Comparison of ENCODE assay signal across 7 cellular contexts in the genomic region with DNA sequence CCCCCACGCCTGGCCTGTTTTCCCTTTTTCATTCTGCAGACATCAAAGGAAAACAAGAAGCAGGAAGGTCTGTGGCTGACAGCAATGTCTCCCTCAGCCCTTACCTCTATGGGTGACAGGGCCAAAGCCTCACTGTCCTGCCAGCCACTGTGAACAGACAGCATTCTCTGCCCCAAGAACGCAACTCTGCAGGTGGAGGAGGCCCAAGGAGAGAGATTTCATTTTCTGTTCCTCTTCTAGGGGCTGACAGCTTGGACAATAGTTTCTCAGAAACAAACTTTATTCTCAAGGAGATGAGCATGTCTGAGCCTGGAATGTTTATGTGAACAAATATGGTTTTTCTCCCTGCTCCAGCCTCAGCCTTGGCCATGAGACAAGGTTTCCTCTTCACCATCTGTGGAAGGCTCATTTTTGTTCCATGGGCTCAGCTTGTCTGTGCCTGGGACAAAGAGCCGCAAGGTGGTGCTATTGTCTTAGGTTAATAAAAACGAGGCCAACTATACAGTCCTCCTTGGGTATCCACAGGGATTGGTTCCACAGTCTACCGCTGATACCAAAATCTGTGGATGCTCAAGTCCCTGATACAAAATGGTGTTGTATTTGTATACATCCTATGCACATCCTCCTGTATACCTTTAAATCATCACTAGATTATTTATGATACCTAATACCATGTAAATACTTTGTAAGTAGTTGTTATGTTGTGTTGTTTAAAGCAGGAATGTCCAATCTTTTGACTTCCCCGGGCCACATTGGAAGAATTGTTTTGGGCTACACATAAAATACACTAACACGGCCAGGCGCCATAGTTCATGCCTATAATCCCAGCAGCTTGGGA. TPM values are rescaled to one million over a fixed set of nuclear protein-coding genes. Genes with fewer than 3 reads are reported as not detected.
DNase-seq lines count a peak whose midpoint lies in the region; ATAC-seq and TF ChIP-seq lines count a peak whose summit lies in the region.

No MANE protein-coding gene starts in this region.

- H3K27me3 ChIP-seq in kidney epithelial cell (ENCODE audit: control insufficient read depth, insufficient read depth, low read length), result peaks cover 4% of the 10 kb centered on the region

- in situ Hi-C loops in SK-MEL-5 (cut with HindIII; ENCODE audit: low pct_unique_long_range_greater_than_20kb, low sequenced_read_pairs), result no loop called here

- DNase-seq in ELR (ENCODE audit: low read depth), result peak; percentile 71
- DNase-seq in SK-MEL-5 (ENCODE audit: low read depth, low spot score), result peak; percentile 84
- no peak for DNase-seq in kidney epithelial cell (ENCODE audit: low read depth)
- DNase-seq in stimulated activated CD4-positive, alpha-beta T cell treated with anti-CD3 and anti-CD28 coated beads, Interleukin-4, amount 100 ng/mL, for 4 hours, result peak; percentile 17 to 27

- no peaks in the 10 kb centered on the region for H3K27me3 Mint-ChIP-seq in brain

- ATAC-seq in HG02759 (IDR thresholded peaks at IDR 0.05; ENCODE audit: unreplicated experiment), result no peak

- peaks cover 5% of the 10 kb centered on the region for H3K4me1 Mint-ChIP-seq in brain

- H3K36me3 Mint-ChIP-seq in brain, result no peaks in the 10 kb centered on the region

- H3K36me3 ChIP-seq in kidney epithelial cell (ENCODE audit: control insufficient read depth, insufficient read depth, low read length), result no peaks in the 10 kb centered on the region

- H3K27ac Mint-ChIP-seq in brain, result peak overlapping the region in 1 of 5 experiments; percentile 20

- TF ChIP-seq CTCF in LNCAP (IDR thresholded peaks at IDR 0.05) (peak; percentile 88), brain (conservative IDR thresholded peaks at IDR 0.05) (peak; percentile 71 to 75), kidney epithelial cell (IDR thresholded peaks at IDR 0.05; ENCODE audit: insufficient read depth, low read length, poor library complexity, severe bottlenecking) (peak; percentile 68)

- no peak overlapping the region for H3K4me3 ChIP-seq in kidney epithelial cell (ENCODE audit: low read depth, low read length)

- no peak overlapping the region for H3K4me3 Mint-ChIP-seq in brain

- H3K9me3 Mint-ChIP-seq in brain, result peaks cover 0 to 3% (median 0%) of the 10 kb centered on the region in 5 experiments

RNA-seq across cellular contexts. Expression of a gene that starts 5.8 kb away (rescaled TPM):
- not detected in 2 replicates for total RNA-seq in SK-MEL-5 (2014; rRNA removed; shearing (Covaris generic))
- polyA plus RNA-seq in SK-MEL-5 (2015; cell fraction: cytosol; rRNA removed), result not detected in 2 replicates
- not detected in 2 replicates for polyA plus RNA-seq in SK-MEL-5 (2015; cell fraction: nucleus; rRNA removed)
- not detected for polyA plus RNA-seq in brain (ENCODE audit: insufficient read depth, low read depth, low replicate concordance)
- not detected in 2 replicates for total RNA-seq in kidney epithelial cell

RNA-seq across cellular contexts. Expression of a gene that starts 37.3 kb away (rescaled TPM):
- 0.03 TPM in 1 of 2 replicates, not detected in the other for total RNA-seq in SK-MEL-5 (2014; rRNA removed; shearing (Covaris generic))
- polyA plus RNA-seq in SK-MEL-5 (2015; cell fraction: cytosol; rRNA removed), result 0.01 TPM in 1 of 2 replicates, not detected in the other
- polyA plus RNA-seq in SK-MEL-5 (2015; cell fraction: nucleus; rRNA removed), result not detected in 2 replicates
- 11.4 TPM for polyA plus RNA-seq in brain (ENCODE audit: insufficient read depth, low read depth, low replicate concordance)
- 0.25 and 0.55 TPM in 2 replicates for total RNA-seq in kidney epithelial cell
